ENCODE assay signal across 12 cellular contexts in the genomic region with DNA sequence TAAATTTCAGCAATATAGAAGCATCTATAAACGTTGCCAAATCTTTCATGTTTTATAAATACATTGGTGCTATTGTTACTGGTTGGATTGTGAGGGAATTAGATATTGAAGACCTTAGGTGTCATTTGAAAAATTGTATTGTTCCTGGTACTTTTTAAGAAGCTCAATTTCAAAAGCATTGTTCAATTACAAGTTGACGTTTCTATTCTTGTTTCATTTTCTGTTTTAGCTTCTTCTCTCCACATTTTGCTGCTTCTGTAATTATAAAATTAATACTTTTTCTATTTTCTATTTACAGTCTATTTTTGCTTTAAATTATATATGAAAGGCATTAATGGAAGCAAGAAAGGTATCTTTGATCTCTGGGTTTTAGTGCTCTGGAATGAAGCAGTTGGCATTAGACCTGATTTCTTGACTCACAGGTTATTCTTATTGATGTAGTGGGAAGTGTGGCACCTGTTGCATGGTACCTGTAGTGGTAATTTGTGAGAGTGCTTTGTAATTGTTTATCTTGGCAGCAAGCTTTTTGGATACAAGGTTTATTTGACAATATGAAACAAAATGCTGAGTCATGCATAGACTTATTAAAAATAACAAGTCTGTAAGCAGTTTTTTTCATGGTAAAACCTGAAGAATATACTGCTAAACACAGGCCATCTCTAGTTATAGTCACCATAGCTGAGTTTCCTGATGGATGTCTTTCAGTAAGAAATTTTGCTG. TPM values are rescaled to one million over a fixed set of nuclear protein-coding genes. Genes with fewer than 3 reads are reported as not detected.
DNase-seq lines count a peak whose midpoint lies in the region; ATAC-seq and TF ChIP-seq lines count a peak whose summit lies in the region.
"Had no signal": no experiment of that assay in that cellular context is flagged by ENCODE, and none has a peak within 500 bp of the region (broad histone marks: within the 10 kb centered on the region; RNA-seq: fewer than 3 reads in every experiment).

No MANE protein-coding gene starts in this region.

- H3K9me3 ChIP-seq in HEK293 (ENCODE audit: control insufficient read depth, insufficient read depth, low read depth, low read length) (no peaks in the 10 kb centered on the region), osteoblast (ENCODE audit: low read depth, low read length) (no peaks in the 10 kb centered on the region)
- H3K9me3 ChIP-seq: gastrocnemius medialis had no signal

- H3K4me1 ChIP-seq in HEK293 (ENCODE audit: control insufficient read depth, insufficient read depth, low read length): peaks cover 10% of the 10 kb centered on the region
- peaks cover 9% of the 10 kb centered on the region for H3K4me1 ChIP-seq in osteoblast (ENCODE audit: insufficient read depth, low read length)

- no peak overlapping the region for H3K4me3 Mint-ChIP-seq in WTC11

- CTCF ChIA-PET in HEK293 (lab: Yijun Ruan, JAX): interaction anchor here (0.6 kb wide), 1 partner anchor 831 kb away, joined by 3 read pairs; no protein-coding TSS in a partner anchor
- CTCF ChIA-PET in WTC11 (lab: Charles Lee): no interaction called here

- H3K27ac ChIP-seq in HEK293 (ENCODE audit: extremely low read depth, low read depth, low read length) (no peak overlapping the region), osteoblast (ENCODE audit: low read depth, low read length) (peak overlapping the region; percentile 44)
- H3K27ac ChIP-seq: gastrocnemius medialis, RWPE1 had no signal

- peaks cover 27% of the 10 kb centered on the region for H3K4me1 Mint-ChIP-seq in WTC11

- TF ChIP-seq CTCF in HEK293 (tag by site-specific recombination; IDR thresholded peaks at IDR 0.05) (no peak), osteoblast (IDR thresholded peaks at IDR 0.05; ENCODE audit: extremely low read depth, low read depth, low read length) (no peak), WTC11 (IDR thresholded peaks at IDR 0.05) (no peak), GM10266 (IDR thresholded peaks at IDR 0.05; ENCODE audit: control insufficient read depth, insufficient read depth, low read depth, missing control alignments) (no peak)

- H3K36me3 Mint-ChIP-seq in WTC11: peaks cover 14% of the 10 kb centered on the region

- H3K9me3 Mint-ChIP-seq in WTC11: no peaks in the 10 kb centered on the region

- H3K27me3 Mint-ChIP-seq in WTC11 (ENCODE audit: low read depth): no peaks in the 10 kb centered on the region

- POLR2A ChIA-PET in HEK293 (lab: Yijun Ruan, JAX): interaction anchor here (2.9 kb wide), 1 partner anchor 13 kb away, joined by 11 read pairs; the partner anchor contains the start of gene MACIR
- POLR2A ChIA-PET in WTC11 (lab: Charles Lee): interaction anchor here (1.2 kb wide), 1 partner anchor 13 kb away, joined by 3 read pairs; the partner anchor contains the start of gene MACIR

- peaks cover 96% of the 10 kb centered on the region for H3K79me2 ChIP-seq in osteoblast (ENCODE audit: insufficient read depth, low read length)

- H2AFZ ChIP-seq in osteoblast (ENCODE audit: low read length): no peak overlapping the region

- ATAC-seq in HG03432 (IDR thresholded peaks at IDR 0.05; ENCODE audit: unreplicated experiment) (no peak), WTC11 (no peak)

- DNase-seq in NCI-H2196 (lab: John Stamatoyannopoulos, UW; ENCODE audit: unreplicated experiment) (peak; percentile 14), NCI-H2196 treated with DMSO at 0.1 percent for 48 hours (lab: John Stamatoyannopoulos, UW; ENCODE audit: unreplicated experiment) (no peak), T47D (ENCODE audit: low read depth in 1 of 2, low spot score in 1 of 2) (peak; percentile 23 to 72), osteoblast (ENCODE audit: insufficient read length, low spot score, missing footprints) (no peak), WTC11 (ENCODE audit: low spot score) (no peak), GM10266 (ENCODE audit: extremely low spot score) (no peak)
- DNase-seq: gastrocnemius medialis; stimulated activated CD8-positive, alpha-beta memory T cell treated with anti-CD3 and anti-CD28 coated beads, Interleukin-4, amount 100 ng/mL, for 48 hours had no signal

- H3K27me3 ChIP-seq in osteoblast (ENCODE audit: insufficient read depth, low read length): no peaks in the 10 kb centered on the region
- H3K27me3 ChIP-seq: gastrocnemius medialis had no signal

- no peak overlapping the region for H3K4me2 ChIP-seq in osteoblast (ENCODE audit: insufficient read depth, low read length)

- H3K4me3 ChIP-seq in HEK293 (ENCODE audit: low read depth, low read length): no peak overlapping the region
- no peak overlapping the region for H3K4me3 ChIP-seq in osteoblast (ENCODE audit: insufficient read depth, low read length)
- H3K4me3 ChIP-seq: gastrocnemius medialis, lung had no signal

- in situ Hi-C loops in T47D (cut with HindIII; ENCODE audit: low pct_unique_long_range_greater_than_20kb, low sequenced_read_pairs): no loop called here

- H3K36me3 ChIP-seq in HEK293 (ENCODE audit: control insufficient read depth in 2 of 2, insufficient read depth in 1 of 2, low read length in 2 of 2): peaks cover 4 to 19% of the 10 kb centered on the region in 2 experiments; a peak in 1 of 3 replicates
- peaks cover 31% of the 10 kb centered on the region for H3K36me3 ChIP-seq in osteoblast (ENCODE audit: insufficient read depth, low read length)

- H4K20me1 ChIP-seq in osteoblast (ENCODE audit: insufficient read depth, low read length): peaks cover 11% of the 10 kb centered on the region

- H3K27ac Mint-ChIP-seq in WTC11: no peak overlapping the region; the same call in 1 of the 2 replicates

TF ChIP-seq in HEK293, 187 proteins besides CTCF, POLR2A, EP300 and RAD21 (continues in another document):
- TF ChIP-seq, protein P1, sequence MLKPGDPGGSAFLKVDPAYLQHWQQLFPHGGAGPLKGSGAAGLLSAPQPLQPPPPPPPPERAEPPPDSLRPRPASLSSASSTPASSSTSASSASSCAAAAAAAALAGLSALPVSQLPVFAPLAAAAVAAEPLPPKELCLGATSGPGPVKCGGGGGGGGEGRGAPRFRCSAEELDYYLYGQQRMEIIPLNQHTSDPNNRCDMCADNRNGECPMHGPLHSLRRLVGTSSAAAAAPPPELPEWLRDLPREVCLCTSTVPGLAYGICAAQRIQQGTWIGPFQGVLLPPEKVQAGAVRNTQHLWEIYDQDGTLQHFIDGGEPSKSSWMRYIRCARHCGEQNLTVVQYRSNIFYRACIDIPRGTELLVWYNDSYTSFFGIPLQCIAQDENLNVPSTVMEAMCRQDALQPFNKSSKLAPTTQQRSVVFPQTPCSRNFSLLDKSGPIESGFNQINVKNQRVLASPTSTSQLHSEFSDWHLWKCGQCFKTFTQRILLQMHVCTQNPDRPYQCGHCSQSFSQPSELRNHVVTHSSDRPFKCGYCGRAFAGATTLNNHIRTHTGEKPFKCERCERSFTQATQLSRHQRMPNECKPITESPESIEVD (tag by site-specific recombination; IDR thresholded peaks at IDR 0.05): 0 out of 2 replicates have a peak, but pooled peaks have one; percentile 29
- TF ChIP-seq ZFP37 (tag by site-specific recombination; IDR thresholded peaks at IDR 0.05) (no peak), ZNF768 (tag by site-specific recombination; IDR thresholded peaks at IDR 0.05) (no peak), ZBTB1 (tag by site-specific recombination; IDR thresholded peaks at IDR 0.05) (no peak), HOXD13 (CRISPR knock-in tag; IDR thresholded peaks at IDR 0.05; ENCODE audit: borderline replicate concordance) (no peak), SCRT1 (tag by site-specific recombination; IDR thresholded peaks at IDR 0.05; ENCODE audit: borderline replicate concordance) (peak; percentile 99), ZBTB48 (tag by site-specific recombination; IDR thresholded peaks at IDR 0.05) (no peak), EGR2 (tag by site-specific recombination; IDR thresholded peaks at IDR 0.05; ENCODE audit: low read depth) (no peak), ZNF48 (tag by site-specific recombination; IDR thresholded peaks at IDR 0.05) (no peak)

TF ChIP-seq in WTC11, 78 proteins besides CTCF, POLR2A, EP300 and RAD21 (continues in another document):
- TF ChIP-seq, protein P2, sequence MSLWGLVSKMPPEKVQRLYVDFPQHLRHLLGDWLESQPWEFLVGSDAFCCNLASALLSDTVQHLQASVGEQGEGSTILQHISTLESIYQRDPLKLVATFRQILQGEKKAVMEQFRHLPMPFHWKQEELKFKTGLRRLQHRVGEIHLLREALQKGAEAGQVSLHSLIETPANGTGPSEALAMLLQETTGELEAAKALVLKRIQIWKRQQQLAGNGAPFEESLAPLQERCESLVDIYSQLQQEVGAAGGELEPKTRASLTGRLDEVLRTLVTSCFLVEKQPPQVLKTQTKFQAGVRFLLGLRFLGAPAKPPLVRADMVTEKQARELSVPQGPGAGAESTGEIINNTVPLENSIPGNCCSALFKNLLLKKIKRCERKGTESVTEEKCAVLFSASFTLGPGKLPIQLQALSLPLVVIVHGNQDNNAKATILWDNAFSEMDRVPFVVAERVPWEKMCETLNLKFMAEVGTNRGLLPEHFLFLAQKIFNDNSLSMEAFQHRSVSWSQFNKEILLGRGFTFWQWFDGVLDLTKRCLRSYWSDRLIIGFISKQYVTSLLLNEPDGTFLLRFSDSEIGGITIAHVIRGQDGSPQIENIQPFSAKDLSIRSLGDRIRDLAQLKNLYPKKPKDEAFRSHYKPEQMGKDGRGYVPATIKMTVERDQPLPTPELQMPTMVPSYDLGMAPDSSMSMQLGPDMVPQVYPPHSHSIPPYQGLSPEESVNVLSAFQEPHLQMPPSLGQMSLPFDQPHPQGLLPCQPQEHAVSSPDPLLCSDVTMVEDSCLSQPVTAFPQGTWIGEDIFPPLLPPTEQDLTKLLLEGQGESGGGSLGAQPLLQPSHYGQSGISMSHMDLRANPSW (CRISPR knock-in tag; conservative IDR thresholded peaks at IDR 0.05; ENCODE audit: low read depth): no peak
- TF ChIP-seq TCF7 (CRISPR knock-in tag; IDR thresholded peaks at IDR 0.05; ENCODE audit: low read depth): no peak
- TF ChIP-seq JAZF1 (CRISPR knock-in tag; IDR thresholded peaks at IDR 0.05): no peak
- TF ChIP-seq ZNF416 (CRISPR knock-in tag; IDR thresholded peaks at IDR 0.05): no peak
- no peak for TF ChIP-seq EMX1 (CRISPR knock-in tag; IDR thresholded peaks at IDR 0.05)
- TF ChIP-seq, protein P3, sequence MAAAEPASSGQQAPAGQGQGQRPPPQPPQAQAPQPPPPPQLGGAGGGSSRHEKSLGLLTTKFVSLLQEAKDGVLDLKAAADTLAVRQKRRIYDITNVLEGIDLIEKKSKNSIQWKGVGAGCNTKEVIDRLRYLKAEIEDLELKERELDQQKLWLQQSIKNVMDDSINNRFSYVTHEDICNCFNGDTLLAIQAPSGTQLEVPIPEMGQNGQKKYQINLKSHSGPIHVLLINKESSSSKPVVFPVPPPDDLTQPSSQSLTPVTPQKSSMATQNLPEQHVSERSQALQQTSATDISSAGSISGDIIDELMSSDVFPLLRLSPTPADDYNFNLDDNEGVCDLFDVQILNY (CRISPR knock-in tag; IDR thresholded peaks at IDR 0.05): no peak
- TF ChIP-seq ZNF396 (CRISPR knock-in tag; IDR thresholded peaks at IDR 0.05; ENCODE audit: borderline replicate concordance): no peak

RNA-seq across cellular contexts. Expression of gene MACIR, which starts 13.2 kb away (rescaled TPM):
- total RNA-seq in osteoblast (8.0 and 10.3 TPM in 2 replicates), WTC11 (2021) (12.4 to 13.8 TPM (median 13.1 TPM) in 3 replicates)

Comparison
In these comparisons a context has a peak if more than half of its experiments do, and no peak if none do; other contexts are left out.
1. DNase-seq: peak in NCI-H2196 (single experiment) and T47D (2 of 2); none in NCI-H2196 treated with DMSO at 0.1 percent for 48 hours (single experiment), osteoblast (single experiment), WTC11 (single experiment) and GM10266 (single experiment).